In the genomic region with DNA sequence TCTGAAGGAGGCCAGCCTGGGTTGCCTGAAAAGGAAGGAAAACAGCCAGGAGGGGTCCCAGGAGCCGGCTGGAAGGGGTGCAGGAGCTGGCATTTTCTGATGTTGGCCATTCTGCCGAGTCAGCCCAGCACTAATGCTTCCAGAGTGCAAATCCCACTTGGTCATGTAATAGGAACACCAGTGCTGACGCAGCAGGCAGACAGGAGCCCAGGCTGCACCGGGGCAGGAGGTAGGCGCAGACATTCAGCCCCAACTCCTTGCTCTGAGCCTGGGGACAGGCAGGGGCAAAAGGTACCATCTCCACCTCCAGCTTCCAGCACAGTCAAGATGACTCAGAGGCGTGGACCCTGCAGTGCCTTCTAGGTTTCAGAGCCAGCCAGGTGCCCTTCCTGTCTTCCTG, we compare ENCODE assay signal across 16 cellular contexts. TPM values are rescaled to one million over a fixed set of nuclear protein-coding genes. Genes with fewer than 3 reads are reported as not detected.
"Had no signal": no experiment of that assay in that cellular context is flagged by ENCODE, and none has a peak within 500 bp of the region (broad histone marks: within the 10 kb centered on the region; RNA-seq: fewer than 3 reads in every experiment).

No MANE protein-coding gene starts in this region.

- H3K27ac ChIP-seq: body of pancreas, upper lobe of left lung had no signal

- H3K9me3 Mint-ChIP-seq: activated naive CD4-positive, alpha-beta T cell treated with anti-CD3 and anti-CD28 coated beads, Interleukin-2, amount 50 U/mL, for 72 hours; effector memory CD8-positive, alpha-beta T cell; natural killer cell treated with Interleukin-12 subunit alpha and Interleukin-12 subunit beta and Interleukin-15 and Interleukin-18, amount 100 ng/mL, for 72 hours; stimulated activated naive CD8-positive, alpha-beta T cell treated with anti-CD3 and anti-CD28 coated beads, Interleukin-15, Interleukin-2, amounts not matched to agents 100 ng/mL and 50 ng/mL, for 24 hours had no signal

- H3K27ac Mint-ChIP-seq: activated naive CD4-positive, alpha-beta T cell treated with anti-CD3 and anti-CD28 coated beads, Interleukin-2, amount 50 U/mL, for 72 hours; effector memory CD8-positive, alpha-beta T cell; natural killer cell treated with Interleukin-12 subunit alpha and Interleukin-12 subunit beta and Interleukin-15 and Interleukin-18, amount 100 ng/mL, for 72 hours; stimulated activated naive CD8-positive, alpha-beta T cell treated with anti-CD3 and anti-CD28 coated beads, Interleukin-15, Interleukin-2, amounts not matched to agents 100 ng/mL and 50 ng/mL, for 24 hours; T-helper 17 cell had no signal

- ATAC-seq: activated naive CD4-positive, alpha-beta T cell treated with anti-CD3 and anti-CD28 coated beads, Interleukin-2, amount 50 U/mL, for 72 hours; body of pancreas; effector memory CD8-positive, alpha-beta T cell; left colon; natural killer cell treated with Interleukin-12 subunit alpha and Interleukin-12 subunit beta and Interleukin-15 and Interleukin-18, amount 100 ng/mL, for 72 hours; T-helper 17 cell had no signal

- H3K27me3 ChIP-seq: body of pancreas, upper lobe of left lung had no signal

- H3K36me3 ChIP-seq: upper lobe of left lung had no signal

- H3K9me3 ChIP-seq: body of pancreas, upper lobe of left lung had no signal

- H3K4me3 ChIP-seq: body of pancreas, upper lobe of left lung had no signal

- DNase-seq: activated CD4-positive, alpha-beta T cell treated with anti-CD3 and anti-CD28 coated beads, Interleukin-2, amount 50 U/mL, for 1 hour; activated CD4-positive, CD25-positive, alpha-beta regulatory T cell; activated effector memory CD4-positive, alpha-beta T cell treated with anti-CD3 and anti-CD28 coated beads, Interleukin-2, amount 50 U/mL, for 16 hours; activated T-cell treated with anti-CD3 and anti-CD28 coated beads, Interleukin-2, amount 50 U/mL, for 1 hour; amniotic stem cell; body of pancreas; effector memory CD8-positive, alpha-beta T cell; hypothalamus; left colon; stimulated activated CD4-positive, alpha-beta T cell treated with anti-CD3 and anti-CD28 coated beads, Interleukin-15, amount 100 ng/mL, for 24 hours; stimulated activated CD4-positive, alpha-beta T cell treated with anti-CD3 and anti-CD28 coated beads, Interleukin-4, amount 100 ng/mL, for 24 hours; T-helper 17 cell; upper lobe of left lung had no signal

- H3K4me1 ChIP-seq: body of pancreas had no signal

- H3K36me3 Mint-ChIP-seq: activated naive CD4-positive, alpha-beta T cell treated with anti-CD3 and anti-CD28 coated beads, Interleukin-2, amount 50 U/mL, for 72 hours; natural killer cell treated with Interleukin-12 subunit alpha and Interleukin-12 subunit beta and Interleukin-15 and Interleukin-18, amount 100 ng/mL, for 72 hours had no signal

- H3K4me3 Mint-ChIP-seq: effector memory CD8-positive, alpha-beta T cell; natural killer cell treated with Interleukin-12 subunit alpha and Interleukin-12 subunit beta and Interleukin-15 and Interleukin-18, amount 100 ng/mL, for 72 hours; stimulated activated naive CD8-positive, alpha-beta T cell treated with anti-CD3 and anti-CD28 coated beads, Interleukin-15, Interleukin-2, amounts not matched to agents 100 ng/mL and 50 ng/mL, for 24 hours; T-helper 17 cell had no signal

RNA-seq across cellular contexts. Expression of a gene that starts 40.5 kb away (rescaled TPM):
- total RNA-seq: T-helper 17 cell had no signal
